ENCODE assay signal across 8 cellular contexts in genomic region chr6:41039060-41039998, GRCh38. TPM values are rescaled to one million over a fixed set of nuclear protein-coding genes. Genes with fewer than 3 reads are reported as not detected.
A peak's percentile ranks its signal among the peaks of the same experiment; 100 is the strongest.
DNase-seq lines count a peak whose midpoint lies in the region; ATAC-seq, FAIRE-seq and TF ChIP-seq lines count a peak whose summit lies in the region.

Gene UNC5CL (minus strand): TSS chr6:41039221. CDS start chr6:41035074, 4,147 bp downstream.

- peaks cover 2% of the 10 kb centered on the region for H3K36me3 Mint-ChIP-seq in activated T-cell treated with anti-CD3 and anti-CD28 coated beads, Interleukin-2, amount 50 U/mL, for 4 hours (ENCODE audit: insufficient read depth)

- peak within 1 kb of the TSS; percentile 46 for H3K27ac ChIP-seq in psoas muscle

- H3K9me3 Mint-ChIP-seq in activated T-cell treated with anti-CD3 and anti-CD28 coated beads, Interleukin-2, amount 50 U/mL, for 4 hours: no peaks in the 10 kb centered on the region

- peak; percentile 43 to 57 for ATAC-seq in activated T-cell treated with anti-CD3 and anti-CD28 coated beads, Interleukin-2, amount 50 U/mL, for 4 hours
- ATAC-seq in psoas muscle (peak; percentile 58 to 85 (median 70)), HG03045 (IDR thresholded peaks at IDR 0.05; ENCODE audit: unreplicated experiment) (no peak)

- TF ChIP-seq CTCF in fibroblast of the aortic adventitia (IDR thresholded peaks at IDR 0.05; ENCODE audit: insufficient read depth, low read length): peak; percentile 63
- TF ChIP-seq CTCF in psoas muscle (IDR thresholded peaks at IDR 0.05): peak; percentile 73

- peak; percentile 76 for FAIRE-seq in GM18507 (lab: Jason Lieb, UNC)

- DNase-seq in AG08396 (ENCODE audit: low spot score): peak; percentile 44
- no peak for DNase-seq in GM18507 (ENCODE audit: extremely low spot score, insufficient read length, low read depth)
- peak; percentile 11 for DNase-seq in NCI-H748 treated with DMSO at 0.1 percent for 48 hours (lab: John Stamatoyannopoulos, UW)
- DNase-seq in activated T-cell treated with anti-CD3 and anti-CD28 coated beads, Interleukin-2, amount 50 U/mL, for 4 hours: peak; percentile 42
- peak; percentile 12 for DNase-seq in fibroblast of the aortic adventitia (ENCODE audit: low read depth)
- DNase-seq in psoas muscle: peak in 1 of 2 donors; percentile 62
- no peak for DNase-seq in OCI-M2 (lab: John Stamatoyannopoulos, UW; ENCODE audit: unreplicated experiment)

- intact Hi-C loops in psoas muscle (cut with DNase I): loop anchor here in 1 of 2 donors (10.0 kb wide), 1 partner anchor 1695 kb away; no protein-coding TSS in a partner anchor

- no peaks in the 10 kb centered on the region for H3K27me3 Mint-ChIP-seq in activated T-cell treated with anti-CD3 and anti-CD28 coated beads, Interleukin-2, amount 50 U/mL, for 4 hours (ENCODE audit: low read depth)

- no peaks in the 10 kb centered on the region for H3K36me3 ChIP-seq in psoas muscle (ENCODE audit: insufficient read depth in 1 of 2, low read depth in 1 of 2)

- no peaks in the 10 kb centered on the region for H3K4me1 Mint-ChIP-seq in activated T-cell treated with anti-CD3 and anti-CD28 coated beads, Interleukin-2, amount 50 U/mL, for 4 hours (ENCODE audit: low read depth)

- H3K4me3 ChIP-seq in fibroblast of the aortic adventitia (ENCODE audit: low read depth, low read length) (no peak within 1 kb of the TSS), psoas muscle (no peak within 1 kb of the TSS)

- no peak within 1 kb of the TSS for H3K4me3 Mint-ChIP-seq in activated T-cell treated with anti-CD3 and anti-CD28 coated beads, Interleukin-2, amount 50 U/mL, for 4 hours

- no peaks in the 10 kb centered on the region for H3K27me3 ChIP-seq in psoas muscle (ENCODE audit: insufficient read depth in 3 of 3, low read length in 2 of 3)

- peaks cover 15% of the 10 kb centered on the region for H3K4me1 ChIP-seq in psoas muscle

- no peaks in the 10 kb centered on the region for H3K9me3 ChIP-seq in psoas muscle

- WGBS in psoas muscle, 3 donors: 57 to 65% (median 64%) methylated on average over 10 of the region's 10 CpGs

RNA-seq across cellular contexts. Expression of gene UNC5CL, which starts in this region (rescaled TPM):
- 1 to 10 TPM; 1.0 to 1.4 (median 1.4) TPM for total RNA-seq in activated T-cell treated with anti-CD3 and anti-CD28 coated beads, Interleukin-2, amount 50 U/mL, for 4 hours
- 0.74 TPM in 1 of 2 replicates, not detected in the other for total RNA-seq in fibroblast of the aortic adventitia (ENCODE audit: low replicate concordance)
- total RNA-seq in psoas muscle: under 1 TPM; 0.14 to 0.43 (median 0.28) TPM
- under 1 TPM; 0.18 to 0.90 (median 0.33) TPM for polyA plus RNA-seq in psoas muscle

Comparison
In these comparisons a context has a peak if more than half of its experiments do, and no peak if none do; other contexts are left out.
1. Peak in DNase-seq in fibroblast of the aortic adventitia; RNA of the gene not detected or under 1 TPM.
2. Peak in ATAC-seq and H3K27ac ChIP-seq in psoas muscle; RNA of the gene not detected or under 1 TPM.
3. DNase-seq: peak in AG08396 (single experiment), NCI-H748 treated with DMSO at 0.1 percent for 48 hours (single experiment) and activated T-cell treated with anti-CD3 and anti-CD28 coated beads, Interleukin-2, amount 50 U/mL, for 4 hours (single experiment); none in GM18507 (single experiment) and OCI-M2 (single experiment).